ENCODE assay signal across 7 cellular contexts in genomic region chr16:70442344-70442743, GRCh38.
"Had no signal": no experiment of that assay in that cellular context is flagged by ENCODE, and none has a peak within 500 bp of the region (broad histone marks: within the 10 kb centered on the region; RNA-seq: fewer than 3 reads in every experiment).

No MANE protein-coding gene starts in this region.

- DNase-seq: IMR-90, KBM-7, KG1 had no signal

- H3K4me2 ChIP-seq: KMS-11 had no signal

- H3K27ac ChIP-seq: HL-60, KMS-11 had no signal

- FAIRE-seq: HTR-8/SVneo had no signal

- H3K9me3 Mint-ChIP-seq: IgD-negative memory B cell had no signal

- H3K36me3 Mint-ChIP-seq: IgD-negative memory B cell had no signal

- H3K9ac ChIP-seq: KMS-11 had no signal

- H3K27ac Mint-ChIP-seq: IgD-negative memory B cell had no signal
